18 cellular contexts compared by ENCODE assay signal in the genomic region with DNA sequence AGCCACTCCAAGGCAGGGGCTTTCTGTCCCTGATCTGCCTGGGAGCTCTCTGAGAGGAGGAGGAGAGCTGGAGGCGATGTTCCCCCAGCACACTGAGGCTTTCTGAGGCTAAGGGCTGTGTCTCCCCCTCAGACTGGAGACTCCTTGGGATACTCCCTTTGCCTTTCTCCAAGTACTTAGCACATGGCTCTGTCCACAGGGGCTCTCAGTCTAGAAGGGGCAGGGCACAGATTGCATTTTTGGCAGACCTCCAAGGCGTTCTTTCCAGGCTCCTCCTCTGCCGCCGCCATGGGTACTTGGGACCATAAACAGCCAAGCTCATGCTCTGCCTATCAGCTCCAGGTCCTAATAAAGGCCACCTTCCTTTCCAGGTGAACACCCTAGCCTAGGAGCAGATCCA. TPM values are rescaled to one million over a fixed set of nuclear protein-coding genes. Genes with fewer than 3 reads are reported as not detected.
DNase-seq lines count a peak whose midpoint lies in the region; ATAC-seq, FAIRE-seq and TF ChIP-seq lines count a peak whose summit lies in the region.
"Had no signal": no experiment of that assay in that cellular context is flagged by ENCODE, and none has a peak within 500 bp of the region (broad histone marks: within the 10 kb centered on the region; RNA-seq: fewer than 3 reads in every experiment).

No MANE protein-coding gene starts in this region.

- no peak for FAIRE-seq in GM12892 (lab: Jason Lieb, UNC)

- peaks cover 35 to 57% of the 10 kb centered on the region in 2 donors for H3K27me3 Mint-ChIP-seq in CD8-positive, alpha-beta memory T cell

- H3K9me3 Mint-ChIP-seq in CD8-positive, alpha-beta memory T cell: no peaks in the 10 kb centered on the region
- H3K9me3 Mint-ChIP-seq: activated CD4-positive, alpha-beta T cell treated with anti-CD3 and anti-CD28 coated beads, Interleukin-2, amount 10 ng/mL, durations not matched to agents 7 days and 5 days; immature natural killer cell; T-helper 2 cell treated with Interferon-gamma antibody and Interleukin-4, amounts not matched to agents 5 μg/mL and 100 μg/mL, for 36 hours had no signal

- H3K4me3 ChIP-seq in cardiac muscle cell (no peak overlapping the region), heart right ventricle (no peak overlapping the region), fibroblast of the aortic adventitia (ENCODE audit: low read depth, low read length) (no peak overlapping the region)
- no peak overlapping the region for H3K4me3 ChIP-seq in CD8-positive, alpha-beta memory T cell (ENCODE audit: low read length)
- H3K4me3 ChIP-seq: ascending aorta, suprapubic skin had no signal

- H3K36me3 ChIP-seq in cardiac muscle cell: no peaks in the 10 kb centered on the region
- no peaks in the 10 kb centered on the region for H3K36me3 ChIP-seq in heart right ventricle
- no peaks in the 10 kb centered on the region for H3K36me3 ChIP-seq in CD8-positive, alpha-beta memory T cell (ENCODE audit: insufficient read depth, low read length)
- H3K36me3 ChIP-seq: ascending aorta, suprapubic skin had no signal

- intact Hi-C loops in heart right ventricle (cut with DNase I): no loop called here

- DNase-seq in cardiac muscle cell (ENCODE audit: low read depth in 1 of 2, low spot score in 1 of 2) (peak; percentile 61 to 72), heart right ventricle (no peak), NCI-H524 treated with DMSO at 0.1 percent for 48 hours (lab: John Stamatoyannopoulos, UW) (peak; percentile 84), fibroblast of the aortic adventitia (ENCODE audit: low read depth) (peak; percentile 60), GM12892 (ENCODE audit: insufficient read length) (no peak)
- DNase-seq in CD8-positive, alpha-beta memory T cell: no peak
- no peak for DNase-seq in stimulated activated CD4-positive, alpha-beta T cell treated with anti-CD3 and anti-CD28 coated beads, Interleukin-4, amount 100 ng/mL, for 4 hours
- DNase-seq: activated CD4-positive, alpha-beta T cell treated with anti-CD3 and anti-CD28 coated beads, Interleukin-2, amount 10 ng/mL, durations not matched to agents 7 days and 5 days; DMS153; foreskin keratinocyte; immature natural killer cell; NCI-H526; stimulated activated CD4-positive, alpha-beta T cell treated with anti-CD3 and anti-CD28 coated beads, Interleukin-15, amount 100 ng/mL, for 24 hours had no signal

- no peak for TF ChIP-seq CTCF in cardiac muscle cell (IDR thresholded peaks at IDR 0.05; ENCODE audit: low read depth, low read length)
- no peak for TF ChIP-seq CTCF in heart right ventricle (IDR thresholded peaks at IDR 0.05)
- no peak for TF ChIP-seq CTCF in fibroblast of the aortic adventitia (IDR thresholded peaks at IDR 0.05; ENCODE audit: insufficient read depth, low read length)

- no peak for TF ChIP-seq POLR2A in GM12892 (IDR thresholded peaks at IDR 0.05; ENCODE audit: low read depth, low read length)

- POLR2A ChIA-PET in CD8-positive, alpha-beta memory T cell (lab: Charles Lee): no interaction called here

- CTCF ChIA-PET in CD8-positive, alpha-beta memory T cell (lab: Charles Lee): no interaction called here

- H3K27me3 ChIP-seq in cardiac muscle cell: no peaks in the 10 kb centered on the region
- H3K27me3 ChIP-seq in heart right ventricle: peaks cover 0 to 88% (median 79%) of the 10 kb centered on the region in 7 donors
- peaks cover 4% of the 10 kb centered on the region for H3K27me3 ChIP-seq in CD8-positive, alpha-beta memory T cell (ENCODE audit: insufficient read depth, low read length, poor library complexity, severe bottlenecking)
- H3K27me3 ChIP-seq: ascending aorta had no signal

- no peaks in the 10 kb centered on the region for H3K9me3 ChIP-seq in cardiac muscle cell (ENCODE audit: low read depth)
- no peaks in the 10 kb centered on the region for H3K9me3 ChIP-seq in heart right ventricle
- no peaks in the 10 kb centered on the region for H3K9me3 ChIP-seq in CD8-positive, alpha-beta memory T cell (ENCODE audit: low read length)
- H3K9me3 ChIP-seq: ascending aorta, suprapubic skin had no signal

- no peak overlapping the region for H3K27ac ChIP-seq in cardiac muscle cell
- no peak overlapping the region for H3K27ac ChIP-seq in heart right ventricle
- H3K27ac ChIP-seq in CD8-positive, alpha-beta memory T cell (ENCODE audit: low read depth, low read length): no peak overlapping the region
- H3K27ac ChIP-seq: ascending aorta, foreskin keratinocyte, suprapubic skin had no signal

- ATAC-seq in heart right ventricle (no peak), GM19455 (IDR thresholded peaks at IDR 0.05; ENCODE audit: unreplicated experiment) (no peak)
- ATAC-seq: foreskin keratinocyte had no signal

- H3K36me3 Mint-ChIP-seq in CD8-positive, alpha-beta memory T cell: no peaks in the 10 kb centered on the region

- peaks cover 23% of the 10 kb centered on the region for H3K4me1 ChIP-seq in cardiac muscle cell (ENCODE audit: low read depth)
- peaks cover 0 to 12% (median 0%) of the 10 kb centered on the region in 9 donors for H3K4me1 ChIP-seq in heart right ventricle
- H3K4me1 ChIP-seq in CD8-positive, alpha-beta memory T cell (ENCODE audit: insufficient read depth, low read length): no peaks in the 10 kb centered on the region
- H3K4me1 ChIP-seq: suprapubic skin had no signal

- H3K4me3 Mint-ChIP-seq in CD8-positive, alpha-beta memory T cell: no peak overlapping the region
- H3K4me3 Mint-ChIP-seq: activated CD4-positive, alpha-beta T cell treated with anti-CD3 and anti-CD28 coated beads, Interleukin-2, amount 10 ng/mL, durations not matched to agents 7 days and 5 days; immature natural killer cell; T-helper 2 cell treated with Interferon-gamma antibody and Interleukin-4, amounts not matched to agents 5 μg/mL and 100 μg/mL, for 36 hours had no signal

- WGBS in heart right ventricle, 2 donors: 14 to 20% methylated on average over 4 of the region's 4 CpGs

- H3K27ac Mint-ChIP-seq in CD8-positive, alpha-beta memory T cell: peak overlapping the region in 1 of 8 donors; percentile 16
- H3K27ac Mint-ChIP-seq: activated CD4-positive, alpha-beta T cell treated with anti-CD3 and anti-CD28 coated beads, Interleukin-2, amount 10 ng/mL, durations not matched to agents 7 days and 5 days; immature natural killer cell; T-helper 2 cell treated with Interferon-gamma antibody and Interleukin-4, amounts not matched to agents 5 μg/mL and 100 μg/mL, for 36 hours had no signal

- H3K4me1 Mint-ChIP-seq in CD8-positive, alpha-beta memory T cell: no peaks in the 10 kb centered on the region
- H3K4me1 Mint-ChIP-seq: activated CD4-positive, alpha-beta T cell treated with anti-CD3 and anti-CD28 coated beads, Interleukin-2, amount 10 ng/mL, durations not matched to agents 7 days and 5 days; immature natural killer cell had no signal

RNA-seq across cellular contexts. Expression of a gene that starts 1.8 kb away (rescaled TPM):
- total RNA-seq in cardiac muscle cell (not detected in 2 replicates), heart right ventricle (not detected), fibroblast of the aortic adventitia (ENCODE audit: low replicate concordance) (not detected in 2 replicates)
- polyA plus RNA-seq in cardiac muscle cell (0.66 TPM in 1 of 2 replicates, not detected in the other), heart right ventricle (not detected)
- polyA plus RNA-seq in GM12892 (2012; ENCODE audit: missing spikeins): not detected
- not detected for total RNA-seq in CD8-positive, alpha-beta memory T cell
- polyA plus RNA-seq in CD8-positive, alpha-beta memory T cell: not detected
- total RNA-seq: activated CD4-positive, alpha-beta T cell treated with anti-CD3 and anti-CD28 coated beads, Interleukin-2, amount 10 ng/mL, durations not matched to agents 7 days and 5 days; ascending aorta; foreskin keratinocyte; mononuclear cell; suprapubic skin had no signal
- polyA plus RNA-seq: foreskin keratinocyte, immature natural killer cell had no signal

RNA-seq across cellular contexts. Expression of a gene that starts 25.6 kb away (rescaled TPM):
- total RNA-seq in cardiac muscle cell (114 and 187 TPM in 2 replicates), heart right ventricle (100 to 1,000 TPM in 6 of 10 donors, 10 to 100 TPM in 4; 90.0 to 111 (median 104) TPM), fibroblast of the aortic adventitia (ENCODE audit: low replicate concordance) (72.6 and 89.5 TPM in 2 replicates)
- polyA plus RNA-seq in cardiac muscle cell (132 and 315 TPM in 2 replicates), heart right ventricle (100 to 1,000 TPM; 176 to 196 TPM)
- 75.4 TPM for polyA plus RNA-seq in GM12892 (2012; ENCODE audit: missing spikeins)
- total RNA-seq in CD8-positive, alpha-beta memory T cell: 100 to 1,000 TPM; 151 to 161 TPM
- polyA plus RNA-seq in CD8-positive, alpha-beta memory T cell: 113 TPM

RNA-seq across cellular contexts. Expression of a gene that starts 27.0 kb away (rescaled TPM):
- total RNA-seq in cardiac muscle cell (55.1 and 74.0 TPM in 2 replicates), heart right ventricle (not detected), fibroblast of the aortic adventitia (ENCODE audit: low replicate concordance) (0.49 and 5.0 TPM in 2 replicates)
- polyA plus RNA-seq in cardiac muscle cell (18.7 and 41.7 TPM in 2 replicates), heart right ventricle (under 1 TPM in 1 of 2 donors, not detected in 1; 0.01 TPM)
- polyA plus RNA-seq in GM12892 (2012; ENCODE audit: missing spikeins): 0.74 TPM
- under 1 TPM; 0.24 to 0.28 TPM for total RNA-seq in CD8-positive, alpha-beta memory T cell
- not detected for polyA plus RNA-seq in CD8-positive, alpha-beta memory T cell
- total RNA-seq: ascending aorta, foreskin keratinocyte, suprapubic skin had no signal
- polyA plus RNA-seq: foreskin keratinocyte, immature natural killer cell had no signal

Comparison
In these comparisons a context has a peak if more than half of its experiments do, and no peak if none do; other contexts are left out.
1. DNase-seq: peak in cardiac muscle cell (2 of 2), NCI-H524 treated with DMSO at 0.1 percent for 48 hours (single experiment) and fibroblast of the aortic adventitia (single experiment); none in heart right ventricle (0 of 2), GM12892 (single experiment), CD8-positive, alpha-beta memory T cell (0 of 5) and stimulated activated CD4-positive, alpha-beta T cell treated with anti-CD3 and anti-CD28 coated beads, Interleukin-4, amount 100 ng/mL, for 4 hours (0 of 2).